14 cellular contexts compared by ENCODE assay signal in the genomic region with DNA sequence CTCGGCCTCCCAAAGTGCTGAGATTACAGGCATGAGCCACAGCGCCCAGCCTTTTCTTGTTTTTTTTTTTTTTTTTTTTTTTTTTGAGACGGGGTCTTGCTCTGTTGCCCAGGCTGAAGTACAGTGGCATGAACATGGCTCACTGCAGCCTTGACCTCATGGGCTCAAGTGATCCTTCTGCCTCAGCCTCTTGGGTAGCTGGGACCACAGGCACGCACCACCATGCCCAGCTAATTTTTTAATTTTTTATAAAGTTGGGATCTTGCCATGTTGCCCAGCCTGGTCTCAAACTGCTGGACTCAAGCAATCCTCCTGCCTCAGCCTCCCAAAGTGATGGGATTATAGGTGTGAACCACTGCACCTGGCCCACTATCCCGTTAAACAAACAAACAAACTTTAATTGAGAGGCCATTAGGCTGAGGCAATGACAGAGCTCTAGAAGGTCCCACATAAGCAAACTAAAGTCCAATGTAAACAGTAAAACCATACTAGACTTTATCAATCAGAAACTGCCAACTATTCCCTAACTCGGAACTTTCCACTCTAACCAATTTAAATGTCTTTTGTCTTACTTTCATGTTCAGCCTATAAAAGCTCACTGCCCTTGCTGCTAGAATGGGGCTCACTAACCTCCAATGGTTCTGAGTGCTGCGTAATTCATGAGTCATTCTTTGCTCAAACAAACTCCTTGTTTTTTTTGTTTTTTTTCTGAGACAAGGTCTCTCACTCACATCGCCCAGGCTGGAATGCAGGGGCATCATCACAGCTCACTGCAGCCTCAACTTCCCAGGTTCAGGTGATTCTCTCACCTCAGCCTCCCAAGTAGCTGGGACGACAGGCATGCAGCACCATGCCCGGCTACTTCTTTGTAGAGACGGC. TPM values are rescaled to one million over a fixed set of nuclear protein-coding genes. Genes with fewer than 3 reads are reported as not detected.
DNase-seq lines count a peak whose midpoint lies in the region; ATAC-seq, FAIRE-seq and TF ChIP-seq lines count a peak whose summit lies in the region.
"Had no signal": no experiment of that assay in that cellular context is flagged by ENCODE, and none has a peak within 500 bp of the region (broad histone marks: within the 10 kb centered on the region; RNA-seq: fewer than 3 reads in every experiment).

No MANE protein-coding gene starts in this region.

- no peak for FAIRE-seq in H1 (lab: Jason Lieb, UNC)

- no peak overlapping the region for H3K27ac Mint-ChIP-seq in osteocyte (ENCODE audit: unreplicated experiment)
- H3K27ac Mint-ChIP-seq: activated naive CD4-positive, alpha-beta T cell treated with anti-CD3 and anti-CD28 coated beads, Interleukin-2, amount 10 ng/mL, durations not matched to agents 7 days and 5 days; naive B cell had no signal

- peaks cover 41% of the 10 kb centered on the region for H3K36me3 Mint-ChIP-seq in osteocyte (ENCODE audit: unreplicated experiment)
- H3K36me3 Mint-ChIP-seq in activated T-cell treated with anti-CD3 and anti-CD28 coated beads, Interleukin-2, amount 50 U/mL, for 4 hours (ENCODE audit: insufficient read depth): peaks cover 36% of the 10 kb centered on the region

- no peak overlapping the region for H3K4ac ChIP-seq in H1 (replicated peaks; ENCODE audit: insufficient read length, low read depth, low read length)

- H3K14ac ChIP-seq in H1 (ENCODE audit: insufficient read length): no peak overlapping the region

- intact Hi-C loops in aorta (cut with DNase I): no loop called here

- no peaks in the 10 kb centered on the region for H4K20me1 ChIP-seq in H1 (replicated peaks in 1 of 2; ENCODE audit: control insufficient read depth in 1 of 2, insufficient read depth in 2 of 2, low read length in 2 of 2)

- H4K91ac ChIP-seq in H1 (replicated peaks; ENCODE audit: insufficient read length, low read length): no peak overlapping the region

- H3K79me2 ChIP-seq in H1 (ENCODE audit: control insufficient read depth in 1 of 2, insufficient read depth in 2 of 2, low read length in 2 of 2): no peaks in the 10 kb centered on the region

- TF ChIP-seq CTCF in H1 (IDR thresholded peaks at IDR 0.05; ENCODE audit: control extremely low read depth in 1 of 3, insufficient read depth in 1 of 3, low read depth in 1 of 3, low read length in 3 of 3) (no peak), osteocyte (IDR thresholded peaks at IDR 0.05) (no peak)

- H2AFZ ChIP-seq in H1 (ENCODE audit: low read length): no peak overlapping the region

- no peak for TF ChIP-seq EP300 in H1 (IDR thresholded peaks at IDR 0.05; ENCODE audit: borderline replicate concordance in 1 of 2, low read depth in 2 of 2, low read length in 2 of 2)

- no peak overlapping the region for H4K8ac ChIP-seq in H1 (ENCODE audit: extremely low read depth, insufficient read depth, low read length)

- H3K4me1 ChIP-seq in H1 (replicated peaks in 1 of 4; ENCODE audit: control insufficient read depth in 3 of 4, insufficient read depth in 4 of 4, low read length in 3 of 4) (peaks cover 2 to 19% (median 7%) of the 10 kb centered on the region in 4 experiments), aorta (ENCODE audit: control insufficient read depth in 1 of 2, insufficient read depth in 2 of 2, low read length in 2 of 2) (no peaks in the 10 kb centered on the region)
- H3K4me1 ChIP-seq: gastroesophageal sphincter, transverse colon had no signal

- H3K27ac ChIP-seq in H1 (ENCODE audit: low read depth, low read length) (no peak overlapping the region), aorta (ENCODE audit: low read depth in 1 of 2, low read length in 2 of 2) (no peak overlapping the region)
- H3K27ac ChIP-seq: gastroesophageal sphincter, transverse colon had no signal

- no peak overlapping the region for H2BK5ac ChIP-seq in H1 (ENCODE audit: low read depth, low read length)

- H3K27me3 Mint-ChIP-seq in osteocyte (ENCODE audit: unreplicated experiment): no peaks in the 10 kb centered on the region
- H3K27me3 Mint-ChIP-seq in activated T-cell treated with anti-CD3 and anti-CD28 coated beads, Interleukin-2, amount 50 U/mL, for 4 hours (ENCODE audit: low read depth): no peaks in the 10 kb centered on the region
- H3K27me3 Mint-ChIP-seq: activated naive CD4-positive, alpha-beta T cell treated with anti-CD3 and anti-CD28 coated beads, Interleukin-2, amount 10 ng/mL, durations not matched to agents 7 days and 5 days; naive B cell had no signal

- no peak for TF ChIP-seq RAD21 in H1 (IDR thresholded peaks at IDR 0.05 in 1 of 2, conservative IDR thresholded peaks at IDR 0.05 in 1 of 2; ENCODE audit: low read depth in 2 of 2, low read length in 2 of 2)

- H3K56ac ChIP-seq in H1 (replicated peaks; ENCODE audit: insufficient read length, low read depth, low read length): no peak overlapping the region

- no peak overlapping the region for H2AK5ac ChIP-seq in H1 (ENCODE audit: low read depth, low read length)

- no peaks in the 10 kb centered on the region; the same call in 1 of the 2 replicates for H3K23me2 ChIP-seq in H1 (ENCODE audit: low read depth, low read length)

- ATAC-seq in aorta (ENCODE audit: low FRiP score): no peak
- ATAC-seq in activated T-cell treated with anti-CD3 and anti-CD28 coated beads, Interleukin-2, amount 50 U/mL, for 4 hours: no peak
- ATAC-seq: gastroesophageal sphincter had no signal

- no peak overlapping the region for H3K23ac ChIP-seq in H1 (ENCODE audit: insufficient read length)

- H3K79me1 ChIP-seq in H1 (ENCODE audit: low read depth, low read length): no peaks in the 10 kb centered on the region; the same call in 1 of the 2 replicates

- CTCF ChIA-PET in H1 (lab: Charles Lee; ENCODE audit: partially characterized antibody): interaction anchor here (0.6 to 1.3 kb wide), 5 partner anchors 10 to 36 kb away, joined by 3 to 5 read pairs (median 3); no protein-coding TSS in a partner anchor

- POLR2A ChIA-PET in H1 (lab: Charles Lee; ENCODE audit: partially characterized antibody): no interaction called here

- H3K9me3 Mint-ChIP-seq in osteocyte (ENCODE audit: unreplicated experiment): peaks cover 14% of the 10 kb centered on the region
- H3K9me3 Mint-ChIP-seq in activated T-cell treated with anti-CD3 and anti-CD28 coated beads, Interleukin-2, amount 50 U/mL, for 4 hours: peaks cover 4% of the 10 kb centered on the region

- H3K9me3 ChIP-seq in H1 (ENCODE audit: insufficient read depth in 2 of 2, low read depth in 1 of 2, low read length in 1 of 2) (peaks cover 10 to 17% of the 10 kb centered on the region in 2 experiments), aorta (ENCODE audit: control insufficient read depth, low read length) (peaks cover 1% of the 10 kb centered on the region)
- H3K9me3 ChIP-seq: gastroesophageal sphincter had no signal

- H3K4me3 ChIP-seq in H1 (ENCODE audit: extremely low read depth in 1 of 4, insufficient read depth in 2 of 4, low read depth in 3 of 4, low read length in 4 of 4) (no peak overlapping the region), aorta (ENCODE audit: low read length in 2 of 2) (no peak overlapping the region)
- H3K4me3 ChIP-seq: gastroesophageal sphincter, transverse colon had no signal

- no peak overlapping the region for H3K4me3 Mint-ChIP-seq in osteocyte (ENCODE audit: unreplicated experiment)
- H3K4me3 Mint-ChIP-seq in activated T-cell treated with anti-CD3 and anti-CD28 coated beads, Interleukin-2, amount 50 U/mL, for 4 hours: no peak overlapping the region
- H3K4me3 Mint-ChIP-seq: activated naive CD4-positive, alpha-beta T cell treated with anti-CD3 and anti-CD28 coated beads, Interleukin-2, amount 10 ng/mL, durations not matched to agents 7 days and 5 days; naive B cell had no signal

- H3K36me3 ChIP-seq in H1 (ENCODE audit: control insufficient read depth in 2 of 4, insufficient read depth in 4 of 4, low read length in 3 of 4) (peaks cover 0 to 15% (median 3%) of the 10 kb centered on the region in 4 experiments; a peak in 5 of 8 replicates), aorta (ENCODE audit: control insufficient read depth in 1 of 2, insufficient read depth in 2 of 2, low read length in 1 of 2) (peaks cover 0 to 2% of the 10 kb centered on the region in 2 donors)

- H2BK12ac ChIP-seq in H1 (ENCODE audit: low read depth, low read length): no peak overlapping the region

- DNase-seq in DMS53 (lab: John Stamatoyannopoulos, UW) (peak; percentile 93), NCI-H226 (peak; percentile 48), H1 (ENCODE audit: low read depth in 1 of 2, low spot score in 2 of 2) (no peak), myocyte (ENCODE audit: low read depth) (peak; percentile 41), osteocyte (ENCODE audit: extremely low spot score, unreplicated experiment) (no peak), aorta (no peak)
- DNase-seq in activated T-cell treated with anti-CD3 and anti-CD28 coated beads, Interleukin-2, amount 50 U/mL, for 48 hours: no peak
- DNase-seq in activated T-cell treated with anti-CD3 and anti-CD28 coated beads, Interleukin-2, amount 50 U/mL, for 4 hours: no peak
- DNase-seq: activated naive CD4-positive, alpha-beta T cell treated with anti-CD3 and anti-CD28 coated beads, Interleukin-2, amount 10 ng/mL, durations not matched to agents 7 days and 5 days; DMS 273 treated with DMSO at 0.1 percent for 48 hours; naive B cell; stimulated activated CD4-positive, alpha-beta T cell treated with anti-CD3 and anti-CD28 coated beads, Interleukin-4, amount 100 ng/mL, for 4 hours; transverse colon had no signal

- H3K27me3 ChIP-seq in H1 (replicated peaks in 1 of 4; ENCODE audit: control insufficient read depth in 3 of 4, extremely low read depth in 1 of 4, insufficient read depth in 3 of 4, low read length in 3 of 4): no peaks in the 10 kb centered on the region; a peak in 1 of 7 replicates
- no peaks in the 10 kb centered on the region for H3K27me3 ChIP-seq in aorta (ENCODE audit: control insufficient read depth in 1 of 2, insufficient read depth in 2 of 2, low read length in 1 of 2)
- H3K27me3 ChIP-seq: gastroesophageal sphincter, transverse colon had no signal

- no peak overlapping the region for H2BK20ac ChIP-seq in H1 (ENCODE audit: low read length)

- H3K18ac ChIP-seq in H1 (ENCODE audit: extremely low read depth, low read length): no peak overlapping the region

- TF ChIP-seq POLR2A in H1 (IDR thresholded peaks at IDR 0.05; ENCODE audit: control extremely low read depth in 1 of 2, low read depth in 2 of 2, low read length in 2 of 2): no peak

- H3K4me2 ChIP-seq in H1 (ENCODE audit: insufficient read depth in 1 of 2, low read depth in 2 of 2, low read length in 2 of 2): no peak overlapping the region

- H4K5ac ChIP-seq in H1 (ENCODE audit: insufficient read length, low read depth, low read length): no peak overlapping the region

- WGBS in H1 (ENCODE audit: extremely low coverage in 1 of 2, insufficient coverage in 1 of 2, insufficient read length in 1 of 2, insufficient replicate concordance in 2 of 2, low coverage in 1 of 2, low lambda C conversion rate in 2 of 2, missing lambda C conversion rate in 1 of 2), 2 experiments: 89% methylated on average over 9 of the region's 11 CpGs; no CpG with 5 or more reads in 1 of the 2 experiments
- 74 to 77% methylated on average over 10 to 11 of the region's 11 CpGs for WGBS in aorta, 2 donors

- H2BK15ac ChIP-seq in H1 (ENCODE audit: low read length): no peak overlapping the region; the same call in 1 of the 2 replicates

- H3K9ac ChIP-seq in H1 (replicated peaks in 1 of 4; ENCODE audit: extremely low read depth in 1 of 4, low read depth in 3 of 4, low read length in 3 of 4): no peak overlapping the region

- H2BK120ac ChIP-seq in H1 (replicated peaks; ENCODE audit: low read depth, low read length): no peak overlapping the region

- H3K4me1 Mint-ChIP-seq in osteocyte (ENCODE audit: unreplicated experiment): peaks cover 9% of the 10 kb centered on the region
- H3K4me1 Mint-ChIP-seq in activated T-cell treated with anti-CD3 and anti-CD28 coated beads, Interleukin-2, amount 50 U/mL, for 4 hours (ENCODE audit: low read depth): no peaks in the 10 kb centered on the region
- H3K4me1 Mint-ChIP-seq: activated naive CD4-positive, alpha-beta T cell treated with anti-CD3 and anti-CD28 coated beads, Interleukin-2, amount 10 ng/mL, durations not matched to agents 7 days and 5 days had no signal

RNA-seq across cellular contexts. Expression of gene DHX32, which starts 1.9 kb away (rescaled TPM):
- total RNA-seq in H1 (2021; fragmentation: NEBNext Ultra II Directional; extraction: Animal tissue kit (Norgen Biotek cat#: 25700)): 15.6 and 15.8 TPM in 2 replicates
- 7.0 and 12.4 TPM in 2 replicates for polyA plus RNA-seq in H1 (2011; rRNA removed)
- 12.9 TPM for polyA plus RNA-seq in H1 (2011; cell fraction: cytosol; rRNA removed)
- 6.8 TPM for polyA plus RNA-seq in H1 (2011; cell fraction: nucleus; rRNA removed)
- polyA plus RNA-seq in H1 (2012, experiment 1 of 2): 12.7 to 17.0 TPM (median 14.9 TPM) in 4 replicates
- polyA plus RNA-seq in H1 (2012, experiment 2 of 2): 2.0 TPM
- polyA plus RNA-seq in H1 (2013, experiment 1 of 2): 11.5 TPM
- 11.7 TPM for polyA plus RNA-seq in H1 (2013, experiment 2 of 2)
- 19.3 and 24.9 TPM in 2 replicates for polyA minus RNA-seq in H1 (2011; rRNA and poly(A)+ RNA removed)
- 10.6 TPM for polyA minus RNA-seq in H1 (2011; cell fraction: cytosol; rRNA and poly(A)+ RNA removed)
- 11.2 TPM for polyA minus RNA-seq in H1 (2011; cell fraction: nucleus; rRNA and poly(A)+ RNA removed)
- 51.7 and 62.3 TPM in 2 replicates for total RNA-seq in myocyte
- 22.2 TPM for polyA plus RNA-seq in myocyte (2012)
- total RNA-seq in osteocyte: 30.4 and 30.8 TPM in 2 replicates
- total RNA-seq in aorta: 10 to 100 TPM; 21.2 to 22.6 TPM
- polyA plus RNA-seq in aorta: 10 to 100 TPM in 1 of 2 donors, 1 to 10 TPM in 1; 9.5 to 10.7 TPM
- total RNA-seq in activated T-cell treated with anti-CD3 and anti-CD28 coated beads, Interleukin-2, amount 50 U/mL, for 4 hours: 10 to 100 TPM in 2 of 3 donors, 1 to 10 TPM in 1; 9.3 to 18.0 (median 13.0) TPM

RNA-seq across cellular contexts. Expression of gene FANK1, which starts 17.2 kb away (rescaled TPM):
- 0.84 TPM in 1 of 2 replicates, not detected in the other for total RNA-seq in H1 (2021; fragmentation: NEBNext Ultra II Directional; extraction: Animal tissue kit (Norgen Biotek cat#: 25700))
- polyA plus RNA-seq in H1 (2011; rRNA removed) (0.74 and 1.2 TPM in 2 replicates), aorta (1 to 10 TPM; 1.9 to 6.1 TPM)
- 1.7 TPM for polyA plus RNA-seq in H1 (2011; cell fraction: cytosol; rRNA removed)
- 2.3 TPM for polyA plus RNA-seq in H1 (2011; cell fraction: nucleus; rRNA removed)
- 0.69 to 1.4 TPM (median 0.96 TPM) in 4 replicates for polyA plus RNA-seq in H1 (2012, experiment 1 of 2)
- not detected for polyA plus RNA-seq in H1 (2012, experiment 2 of 2)
- 0.49 TPM for polyA plus RNA-seq in H1 (2013, experiment 1 of 2)
- polyA plus RNA-seq in H1 (2013, experiment 2 of 2): 0.57 TPM
- polyA minus RNA-seq in H1 (2011; rRNA and poly(A)+ RNA removed): 0.95 and 1.2 TPM in 2 replicates
- polyA minus RNA-seq in H1 (2011; cell fraction: cytosol; rRNA and poly(A)+ RNA removed): not detected
- 3.2 TPM for polyA minus RNA-seq in H1 (2011; cell fraction: nucleus; rRNA and poly(A)+ RNA removed)
- total RNA-seq in myocyte (1.4 and 2.5 TPM in 2 replicates), osteocyte (0.81 and 2.0 TPM in 2 replicates), aorta (1 to 10 TPM; 1.3 to 1.8 TPM)
- polyA plus RNA-seq in myocyte (2012): 4.4 TPM
- total RNA-seq in activated T-cell treated with anti-CD3 and anti-CD28 coated beads, Interleukin-2, amount 50 U/mL, for 4 hours: under 1 TPM; 0.37 to 0.71 (median 0.66) TPM

RNA-seq across cellular contexts. Expression of gene BCCIP, which starts 55.9 kb away (rescaled TPM):
- total RNA-seq in H1 (2021; fragmentation: NEBNext Ultra II Directional; extraction: Animal tissue kit (Norgen Biotek cat#: 25700)): 118 and 120 TPM in 2 replicates
- 16.6 and 33.9 TPM in 2 replicates for polyA plus RNA-seq in H1 (2011; rRNA removed)
- 67.7 TPM for polyA plus RNA-seq in H1 (2011; cell fraction: cytosol; rRNA removed)
- polyA plus RNA-seq in H1 (2011; cell fraction: nucleus; rRNA removed): 14.7 TPM
- 82.6 to 161 TPM (median 93.6 TPM) in 4 replicates for polyA plus RNA-seq in H1 (2012, experiment 1 of 2)
- polyA plus RNA-seq in H1 (2012, experiment 2 of 2): 17.0 TPM
- polyA plus RNA-seq in H1 (2013, experiment 1 of 2): 95.1 TPM
- polyA plus RNA-seq in H1 (2013, experiment 2 of 2): 91.0 TPM
- 19.5 and 21.0 TPM in 2 replicates for polyA minus RNA-seq in H1 (2011; rRNA and poly(A)+ RNA removed)
- 24.9 TPM for polyA minus RNA-seq in H1 (2011; cell fraction: cytosol; rRNA and poly(A)+ RNA removed)
- 35.0 TPM for polyA minus RNA-seq in H1 (2011; cell fraction: nucleus; rRNA and poly(A)+ RNA removed)
- 74.6 and 74.9 TPM in 2 replicates for total RNA-seq in myocyte
- polyA plus RNA-seq in myocyte (2012): 32.5 TPM
- total RNA-seq in osteocyte: 34.6 TPM in 2 replicates
- 10 to 100 TPM; 30.5 to 36.1 TPM for total RNA-seq in aorta
- 10 to 100 TPM; 40.7 to 55.0 TPM for polyA plus RNA-seq in aorta
- 100 to 1,000 TPM; 159 to 175 (median 166) TPM for total RNA-seq in activated T-cell treated with anti-CD3 and anti-CD28 coated beads, Interleukin-2, amount 50 U/mL, for 4 hours

RNA-seq across cellular contexts. Expression of gene UROS, which starts 56.1 kb away (rescaled TPM):
- total RNA-seq in H1 (2021; fragmentation: NEBNext Ultra II Directional; extraction: Animal tissue kit (Norgen Biotek cat#: 25700)): 43.3 and 45.6 TPM in 2 replicates
- polyA plus RNA-seq in H1 (2011; rRNA removed) (58.0 and 62.6 TPM in 2 replicates), aorta (10 to 100 TPM; 32.9 to 39.1 TPM)
- 43.9 TPM for polyA plus RNA-seq in H1 (2011; cell fraction: cytosol; rRNA removed)
- polyA plus RNA-seq in H1 (2011; cell fraction: nucleus; rRNA removed): 58.9 TPM
- polyA plus RNA-seq in H1 (2012, experiment 1 of 2): 41.9 to 46.6 TPM (median 43.4 TPM) in 4 replicates
- polyA plus RNA-seq in H1 (2012, experiment 2 of 2): 51.2 TPM
- polyA plus RNA-seq in H1 (2013, experiment 1 of 2): 44.1 TPM
- polyA plus RNA-seq in H1 (2013, experiment 2 of 2): 43.3 TPM
- polyA minus RNA-seq in H1 (2011; rRNA and poly(A)+ RNA removed): 30.3 and 35.2 TPM in 2 replicates
- 18.8 TPM for polyA minus RNA-seq in H1 (2011; cell fraction: cytosol; rRNA and poly(A)+ RNA removed)
- polyA minus RNA-seq in H1 (2011; cell fraction: nucleus; rRNA and poly(A)+ RNA removed): 46.9 TPM
- total RNA-seq in myocyte (94.3 and 106 TPM in 2 replicates), osteocyte (68.0 and 69.5 TPM in 2 replicates), aorta (10 to 100 TPM; 23.2 to 29.9 TPM)
- 97.5 TPM for polyA plus RNA-seq in myocyte (2012)
- total RNA-seq in activated T-cell treated with anti-CD3 and anti-CD28 coated beads, Interleukin-2, amount 50 U/mL, for 4 hours: 10 to 100 TPM; 28.0 to 35.1 (median 32.8) TPM

Comparison
In these comparisons a context has a peak if more than half of its experiments do, and no peak if none do; other contexts are left out.
1. DNase-seq: peak in DMS53 (single experiment), NCI-H226 (single experiment) and myocyte (single experiment); none in H1 (0 of 2), activated T-cell treated with anti-CD3 and anti-CD28 coated beads, Interleukin-2, amount 50 U/mL, for 48 hours (0 of 2), osteocyte (single experiment), aorta (0 of 2) and activated T-cell treated with anti-CD3 and anti-CD28 coated beads, Interleukin-2, amount 50 U/mL, for 4 hours (single experiment).